In genomic region chr7:101099969-101100781, GRCh38 we compare ENCODE assay signal across 8 cellular contexts. TPM values are rescaled to one million over a fixed set of nuclear protein-coding genes. Genes with fewer than 3 reads are reported as not detected.
A peak's percentile ranks its signal among the peaks of the same experiment; 100 is the strongest.
DNase-seq lines count a peak whose midpoint lies in the region; ATAC-seq and TF ChIP-seq lines count a peak whose summit lies in the region.

No MANE protein-coding gene starts in this region.

- peak overlapping the region in 1 of 4 donors; percentile 21 for H3K4me3 ChIP-seq in esophagus muscularis mucosa

- H3K36me3 ChIP-seq in esophagus muscularis mucosa: no peaks in the 10 kb centered on the region

- TF ChIP-seq POLR2A in esophagus muscularis mucosa (IDR thresholded peaks at IDR 0.05; ENCODE audit: low read depth): no peak

- intact Hi-C loops in esophagus muscularis mucosa (cut with DNase I): no loop called here

- peak in 1 of 3 experiments; percentile 2 for TF ChIP-seq CTCF in esophagus muscularis mucosa (IDR thresholded peaks at IDR 0.05)

- no peak for TF ChIP-seq EP300 in esophagus muscularis mucosa (IDR thresholded peaks at IDR 0.05)

- WGBS in esophagus muscularis mucosa: 24% methylated on average over 26 of the region's 26 CpGs

- no peaks in the 10 kb centered on the region for H3K27me3 ChIP-seq in esophagus muscularis mucosa

- DNase-seq in GM03348 (ENCODE audit: low spot score) (peak; percentile 96), NCI-H2227 treated with DMSO at 0.1 percent for 48 hours (lab: John Stamatoyannopoulos, UW) (peak; percentile 77), esophagus muscularis mucosa (ENCODE audit: extremely low spot score) (peak; percentile 99), mucosa of gallbladder (ENCODE audit: low spot score) (peak; percentile 93), NCI-H2081 treated with DMSO at 0.1 percent for 48 hours (lab: John Stamatoyannopoulos, UW) (no peak)
- peak in 2 of 3 experiments; percentile 10 to 22 for DNase-seq in activated CD8-positive, alpha-beta memory T cell treated with anti-CD3 and anti-CD28 coated beads for 48 hours (ENCODE audit: low read depth in 2 of 3, low spot score in 2 of 3)
- DNase-seq in stimulated activated CD8-positive, alpha-beta memory T cell treated with anti-CD3 and anti-CD28 coated beads, Interleukin-7, amount 100 ng/mL, for 48 hours (ENCODE audit: extremely low read depth in 1 of 2, low read depth in 1 of 2): peak; percentile 34 to 66

- no peaks in the 10 kb centered on the region for H3K9me3 ChIP-seq in esophagus muscularis mucosa

- no peak for ATAC-seq in GM21576 (IDR thresholded peaks at IDR 0.05; ENCODE audit: unreplicated experiment)

- peak overlapping the region; percentile 75 to 84 (median 82) for H3K27ac ChIP-seq in esophagus muscularis mucosa (replicated peaks in 1 of 4)

- peaks cover 23 to 36% (median 30%) of the 10 kb centered on the region in 4 donors for H3K4me1 ChIP-seq in esophagus muscularis mucosa

RNA-seq across cellular contexts. Expression of gene TRIM56, which starts 14.9 kb away (rescaled TPM):
- total RNA-seq in esophagus muscularis mucosa: 10 to 100 TPM; 16.2 to 25.1 (median 22.9) TPM
- total RNA-seq in mucosa of gallbladder: 57.7 TPM

RNA-seq across cellular contexts. Expression of gene SERPINE1, which starts 26.7 kb away (rescaled TPM):
- 10 to 100 TPM in 2 of 4 donors, 1 to 10 TPM in 2; 9.4 to 54.2 (median 18.2) TPM for total RNA-seq in esophagus muscularis mucosa
- total RNA-seq in mucosa of gallbladder: 6.6 TPM

RNA-seq across cellular contexts. Expression of gene AP1S1, which starts 54.1 kb away (rescaled TPM):
- total RNA-seq in esophagus muscularis mucosa: 10 to 100 TPM; 28.2 to 44.4 (median 35.5) TPM
- total RNA-seq in mucosa of gallbladder: 63.9 TPM
